Comparison of ENCODE assay signal across 16 cellular contexts in genomic region chr13:97568850-97569249, GRCh38.
DNase-seq lines count a peak whose midpoint lies in the region; ATAC-seq and TF ChIP-seq lines count a peak whose summit lies in the region.
"Had no signal": no experiment of that assay in that cellular context is flagged by ENCODE, and none has a peak within 500 bp of the region (broad histone marks: within the 10 kb centered on the region; RNA-seq: fewer than 3 reads in every experiment).

No MANE protein-coding gene starts in this region.

- no peaks in the 10 kb centered on the region for H3K27me3 Mint-ChIP-seq in Calu3 (ENCODE audit: unreplicated experiment)

- peak; percentile 3 for DNase-seq in Calu3
- DNase-seq in MG63, result peak; percentile 53
- no peak for DNase-seq in foreskin keratinocyte
- peak; percentile 60 for DNase-seq in mucosa of gallbladder (ENCODE audit: low spot score)
- no peak for DNase-seq in NCI-H2196 treated with DMSO at 0.1 percent for 48 hours (lab: John Stamatoyannopoulos, UW; ENCODE audit: unreplicated experiment)
- no peak for DNase-seq in NOMO-1 treated with DMSO at 0.1 percent for 48 hours (lab: John Stamatoyannopoulos, UW; ENCODE audit: unreplicated experiment)
- DNase-seq: activated CD4-positive, alpha-beta memory T cell treated with anti-CD3 and anti-CD28 coated beads for 36 hours; activated naive CD8-positive, alpha-beta T cell treated with anti-CD3 and anti-CD28 coated beads, Interleukin-2, amount 10 ng/mL, durations not matched to agents 7 days and 5 days; activated T-cell treated with anti-CD3 and anti-CD28 coated beads, Interleukin-2, amount 50 U/mL, for 48 hours; BE2C; effector memory CD4-positive, alpha-beta T cell; NCI-H2081; NCI-H748 treated with DMSO at 0.1 percent for 48 hours; substantia nigra had no signal

- no peak overlapping the region for H3K27ac Mint-ChIP-seq in Calu3 (ENCODE audit: unreplicated experiment)
- H3K27ac Mint-ChIP-seq: activated CD4-positive, alpha-beta memory T cell treated with anti-CD3 and anti-CD28 coated beads for 36 hours; activated naive CD8-positive, alpha-beta T cell treated with anti-CD3 and anti-CD28 coated beads, Interleukin-2, amount 10 ng/mL, durations not matched to agents 7 days and 5 days had no signal

- intact Hi-C loops in Calu3 (cut with micrococcal nuclease; ENCODE audit: unreplicated experiment), result no loop called here

- H3K27ac ChIP-seq in foreskin keratinocyte, result no peak overlapping the region

- TF ChIP-seq CTCF in Calu3 (IDR thresholded peaks at IDR 0.05; ENCODE audit: unreplicated experiment), result no peak
- TF ChIP-seq CTCF in foreskin keratinocyte (conservative IDR thresholded peaks at IDR 0.05), result no peak

- no peaks in the 10 kb centered on the region for H3K27me3 ChIP-seq in MG63
- no peaks in the 10 kb centered on the region for H3K27me3 ChIP-seq in foreskin keratinocyte

- no peaks in the 10 kb centered on the region for H3K36me3 ChIP-seq in MG63
- H3K36me3 ChIP-seq: BE2C had no signal

- CTCF ChIA-PET in Calu3 (lab: Charles Lee), result no interaction called here

- H3K9me3 Mint-ChIP-seq in Calu3 (ENCODE audit: low read depth, unreplicated experiment), result no peaks in the 10 kb centered on the region
- H3K9me3 Mint-ChIP-seq: activated CD4-positive, alpha-beta memory T cell treated with anti-CD3 and anti-CD28 coated beads for 36 hours; activated naive CD8-positive, alpha-beta T cell treated with anti-CD3 and anti-CD28 coated beads, Interleukin-2, amount 10 ng/mL, durations not matched to agents 7 days and 5 days had no signal

- H3K4me3 Mint-ChIP-seq in Calu3 (ENCODE audit: low read depth, unreplicated experiment), result no peak overlapping the region
- H3K4me3 Mint-ChIP-seq: activated CD4-positive, alpha-beta memory T cell treated with anti-CD3 and anti-CD28 coated beads for 36 hours; activated naive CD8-positive, alpha-beta T cell treated with anti-CD3 and anti-CD28 coated beads, Interleukin-2, amount 10 ng/mL, durations not matched to agents 7 days and 5 days had no signal

- H3K4me3 ChIP-seq in MG63, result no peak overlapping the region

- BruUV-seq in Calu3 (replicated peaks; lab: Mats Ljungman, UMichigan), result no TSS peak

- H3K36me3 Mint-ChIP-seq in Calu3 (ENCODE audit: insufficient read depth, unreplicated experiment), result no peaks in the 10 kb centered on the region
- H3K36me3 Mint-ChIP-seq: activated CD4-positive, alpha-beta memory T cell treated with anti-CD3 and anti-CD28 coated beads for 36 hours; activated naive CD8-positive, alpha-beta T cell treated with anti-CD3 and anti-CD28 coated beads, Interleukin-2, amount 10 ng/mL, durations not matched to agents 7 days and 5 days had no signal

- H3K4me1 Mint-ChIP-seq in Calu3 (ENCODE audit: low read depth, unreplicated experiment), result peaks cover 11% of the 10 kb centered on the region
- H3K4me1 Mint-ChIP-seq: activated naive CD8-positive, alpha-beta T cell treated with anti-CD3 and anti-CD28 coated beads, Interleukin-2, amount 10 ng/mL, durations not matched to agents 7 days and 5 days had no signal

- ATAC-seq in foreskin keratinocyte, result peak; percentile 15
- ATAC-seq in GM21825 (IDR thresholded peaks at IDR 0.05; ENCODE audit: unreplicated experiment), result no peak
- no peak for ATAC-seq in GM18858 (IDR thresholded peaks at IDR 0.05; ENCODE audit: unreplicated experiment)

- H3K9me3 ChIP-seq in MG63, result no peaks in the 10 kb centered on the region
- H3K9me3 ChIP-seq: BE2C had no signal

- H3K4me1 ChIP-seq in foreskin keratinocyte, result no peaks in the 10 kb centered on the region
- H3K4me1 ChIP-seq: BE2C had no signal

Comparison
In these comparisons a context has a peak if more than half of its experiments do, and no peak if none do; other contexts are left out.
1. DNase-seq: peak in Calu3 (single experiment), MG63 (single experiment) and mucosa of gallbladder (single experiment); none in foreskin keratinocyte (0 of 2), NCI-H2196 treated with DMSO at 0.1 percent for 48 hours (single experiment) and NOMO-1 treated with DMSO at 0.1 percent for 48 hours (single experiment).